Comparison of ENCODE assay signal across 8 cellular contexts in the genomic region with DNA sequence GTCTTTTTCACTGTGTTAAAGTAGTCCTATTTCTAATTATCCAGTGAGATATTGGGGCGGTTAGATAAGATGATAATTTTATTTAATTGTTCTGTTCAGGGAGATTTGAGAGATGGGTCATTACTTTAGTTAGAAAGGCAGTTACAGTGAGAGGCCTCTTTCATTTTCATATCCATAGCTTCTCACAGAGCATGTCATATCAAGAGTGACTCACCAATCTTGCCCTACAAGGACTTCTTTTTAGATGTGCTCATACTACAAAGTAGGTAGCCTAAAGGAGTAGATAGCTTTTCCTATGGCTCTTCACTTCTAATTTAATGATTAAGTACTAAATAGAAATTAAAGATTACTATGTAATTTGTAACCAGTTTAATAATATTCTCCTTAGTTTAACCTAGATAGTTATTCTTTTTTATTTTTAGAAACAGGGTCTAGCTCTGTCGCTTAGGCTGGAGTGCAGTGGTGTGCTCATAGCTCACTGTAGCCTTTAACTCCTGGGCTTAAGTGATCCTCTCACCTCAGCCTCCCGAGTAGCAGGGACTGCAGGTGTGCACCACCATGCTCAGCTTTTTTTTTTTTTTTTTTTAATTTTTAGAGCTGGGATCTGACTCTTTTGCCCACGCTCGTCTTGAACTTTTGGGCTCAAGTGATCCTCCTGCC.
A peak's percentile ranks its signal among the peaks of the same experiment; 100 is the strongest.
DNase-seq lines count a peak whose midpoint lies in the region; ATAC-seq and TF ChIP-seq lines count a peak whose summit lies in the region.

No MANE protein-coding gene starts in this region.

- no peak overlapping the region for H2AFZ ChIP-seq in neuronal stem cell (ENCODE audit: low read length)

- H2BK12ac ChIP-seq in neuronal stem cell (ENCODE audit: low read length) = no peak overlapping the region

- H3K4me3 ChIP-seq in GM08714 (ENCODE audit: low read length) = peak overlapping the region; percentile 13; the same call in 1 of the 2 replicates
- H3K4me3 ChIP-seq in epithelial cell of esophagus (ENCODE audit: low read length) = no peak overlapping the region
- no peak overlapping the region for H3K4me3 ChIP-seq in right cardiac atrium (ENCODE audit: low read length)
- H3K4me3 ChIP-seq in sigmoid colon = no peak overlapping the region
- no peak overlapping the region for H3K4me3 ChIP-seq in neuronal stem cell (ENCODE audit: low read length in 2 of 2)

- TF ChIP-seq CTCF in epithelial cell of esophagus (IDR thresholded peaks at IDR 0.05; ENCODE audit: insufficient read depth, low read depth, low read length, missing control alignments) (no peak), sigmoid colon (IDR thresholded peaks at IDR 0.05) (no peak)

- H3K27me3 ChIP-seq in right cardiac atrium (ENCODE audit: control insufficient read depth, insufficient read depth) (no peaks in the 10 kb centered on the region), sigmoid colon (no peaks in the 10 kb centered on the region), neuronal stem cell (ENCODE audit: control insufficient read depth in 3 of 3, insufficient read depth in 3 of 3, low read depth in 1 of 3, low read length in 3 of 3) (no peaks in the 10 kb centered on the region)

- H2AK5ac ChIP-seq in neuronal stem cell (ENCODE audit: low read depth, low read length) = no peak overlapping the region

- intact Hi-C loops in right cardiac atrium (cut with DNase I) (no loop called here), sigmoid colon (cut with DNase I) (no loop called here)

- H3K9ac ChIP-seq in neuronal stem cell (ENCODE audit: low read depth, low read length, poor library complexity) = no peak overlapping the region

- ATAC-seq in GM21381 (IDR thresholded peaks at IDR 0.05; ENCODE audit: unreplicated experiment) (peak; percentile 98), HG03460 (IDR thresholded peaks at IDR 0.05; ENCODE audit: unreplicated experiment) (peak; percentile 94), right cardiac atrium (no peak)

- H3K18ac ChIP-seq in neuronal stem cell (ENCODE audit: low read length) = no peak overlapping the region

- no peak overlapping the region for H4K8ac ChIP-seq in neuronal stem cell (ENCODE audit: low read depth, low read length)

- H3K9me3 ChIP-seq in right cardiac atrium (ENCODE audit: control insufficient read depth, low read length) (no peaks in the 10 kb centered on the region), sigmoid colon (no peaks in the 10 kb centered on the region), neuronal stem cell (replicated peaks in 1 of 2; ENCODE audit: control insufficient read depth in 2 of 2, insufficient read depth in 1 of 2, low read depth in 1 of 2, low read length in 2 of 2) (peaks cover 0 to 3% of the 10 kb centered on the region in 2 donors)

- DNase-seq in epithelial cell of esophagus (ENCODE audit: low read depth) = peak; percentile 74
- no peak for DNase-seq in activated CD4-positive, alpha-beta T cell treated with anti-CD3 and anti-CD28 coated beads for 1 hour
- no peak for DNase-seq in right cardiac atrium
- DNase-seq in sigmoid colon = no peak
- DNase-seq in neuronal stem cell (ENCODE audit: low spot score) = no peak

- no peak overlapping the region for H2BK5ac ChIP-seq in neuronal stem cell (ENCODE audit: low read length)

- 96% methylated on average over 5 of the region's 5 CpGs for WGBS in right cardiac atrium
- WGBS in sigmoid colon, 2 donors = 95 to 97% methylated on average over 5 of the region's 5 CpGs
- no CpG with 5 or more reads among the region's 5 CpGs for WGBS in neuronal stem cell (ENCODE audit: extremely low coverage in 2 of 2, insufficient read length in 2 of 2, insufficient replicate concordance in 1 of 2), 2 donors

- no peak overlapping the region for H3K23ac ChIP-seq in neuronal stem cell (ENCODE audit: low read depth, low read length, poor library complexity)

- no peak overlapping the region for H2BK15ac ChIP-seq in neuronal stem cell (ENCODE audit: low read length)

- no peak overlapping the region for H2BK120ac ChIP-seq in neuronal stem cell (ENCODE audit: low read depth, low read length)

- no peak for TF ChIP-seq EP300 in sigmoid colon (IDR thresholded peaks at IDR 0.05)

- H3K4me1 ChIP-seq in right cardiac atrium (ENCODE audit: control insufficient read depth, insufficient read depth, low read length) = no peaks in the 10 kb centered on the region
- H3K4me1 ChIP-seq in sigmoid colon = peaks cover 0 to 48% (median 37%) of the 10 kb centered on the region in 4 donors
- no peaks in the 10 kb centered on the region for H3K4me1 ChIP-seq in neuronal stem cell (ENCODE audit: control insufficient read depth in 2 of 2, insufficient read depth in 1 of 2, low read depth in 1 of 2, low read length in 2 of 2)

- no peak overlapping the region for H4K91ac ChIP-seq in neuronal stem cell (ENCODE audit: low read depth, low read length, poor library complexity)

- no peaks in the 10 kb centered on the region for H3K79me1 ChIP-seq in neuronal stem cell (ENCODE audit: low read depth, low read length)

- H3K4me2 ChIP-seq in neuronal stem cell (ENCODE audit: insufficient read depth, low read length, poor library complexity, severe bottlenecking) = no peak overlapping the region

- H3K36me3 ChIP-seq in sigmoid colon (no peaks in the 10 kb centered on the region), neuronal stem cell (replicated peaks in 1 of 2; ENCODE audit: control insufficient read depth in 2 of 2, insufficient read depth in 2 of 2, low read length in 2 of 2) (no peaks in the 10 kb centered on the region)

- no peak overlapping the region for H3K14ac ChIP-seq in neuronal stem cell (ENCODE audit: low read length)

- H3K27ac ChIP-seq in right cardiac atrium (ENCODE audit: low read length) = no peak overlapping the region
- no peak overlapping the region for H3K27ac ChIP-seq in sigmoid colon
- H3K27ac ChIP-seq in neuronal stem cell (replicated peaks; ENCODE audit: low read length) = no peak overlapping the region

- no peak for TF ChIP-seq POLR2A in sigmoid colon (IDR thresholded peaks at IDR 0.05)

- H3K4ac ChIP-seq in neuronal stem cell (ENCODE audit: low read length) = no peak overlapping the region

Comparison
In these comparisons a context has a peak if more than half of its experiments do, and no peak if none do; other contexts are left out.
1. ATAC-seq: peak in GM21381 (single experiment) and HG03460 (single experiment); none in right cardiac atrium (0 of 2).